In genomic region chr13:91405240-91405639, GRCh38 we compare ENCODE assay signal across 19 cellular contexts. TPM values are rescaled to one million over a fixed set of nuclear protein-coding genes. Genes with fewer than 3 reads are reported as not detected.
DNase-seq lines count a peak whose midpoint lies in the region; ATAC-seq and TF ChIP-seq lines count a peak whose summit lies in the region.
"Had no signal": no experiment of that assay in that cellular context is flagged by ENCODE, and none has a peak within 500 bp of the region (broad histone marks: within the 10 kb centered on the region; RNA-seq: fewer than 3 reads in every experiment).

No MANE protein-coding gene starts in this region.

- DNase-seq in activated CD4-positive, CD25-positive, alpha-beta regulatory T cell (lab: John Stamatoyannopoulos, UW): no peak
- DNase-seq in HFFc6 (no peak), NCI-H82 (lab: John Stamatoyannopoulos, UW) (no peak), WERI-Rb-1 (no peak)
- DNase-seq: activated CD4-positive, CD25-positive, alpha-beta regulatory T cell treated with anti-CD3 and anti-CD28 coated beads, Interleukin-2, amount 50 U/mL, for 72 hours; activated T-cell treated with anti-CD3 and anti-CD28 coated beads, Interleukin-2, amount 50 U/mL, for 48 hours; adrenal gland; COR-L47; heart right ventricle; left cardiac atrium; NCI-H1694; NCI-H524 treated with DMSO at 0.1 percent for 48 hours; Peyer's patch; stimulated activated CD4-positive, alpha-beta T cell treated with anti-CD3 and anti-CD28 coated beads, Interleukin-2, amount 100 ng/mL, for 24 hours had no signal

- TF ChIP-seq CTCF in HFFc6 (IDR thresholded peaks at IDR 0.05) (no peak), WERI-Rb-1 (IDR thresholded peaks at IDR 0.05; ENCODE audit: low read depth, low read length) (no peak)

- H3K9me3 ChIP-seq in WERI-Rb-1 (ENCODE audit: severe bottlenecking): no peaks in the 10 kb centered on the region
- H3K9me3 ChIP-seq: adrenal gland, heart right ventricle, Peyer's patch had no signal

- peaks cover 12% of the 10 kb centered on the region for H3K27me3 Mint-ChIP-seq in HFFc6 (ENCODE audit: insufficient read depth)

- H3K4me3 ChIP-seq in WERI-Rb-1 (ENCODE audit: low read depth, low read length): no peak overlapping the region
- H3K4me3 ChIP-seq: adrenal gland, heart right ventricle, Peyer's patch had no signal

- no peaks in the 10 kb centered on the region for H3K27me3 ChIP-seq in WERI-Rb-1 (ENCODE audit: insufficient read depth, low read depth, severe bottlenecking)
- H3K27me3 ChIP-seq: adrenal gland, Peyer's patch had no signal

- H3K27ac ChIP-seq in WERI-Rb-1: no peak overlapping the region
- H3K27ac ChIP-seq: adrenal gland, epithelial cell of prostate, heart right ventricle, Peyer's patch had no signal

- no peaks in the 10 kb centered on the region for H3K36me3 ChIP-seq in WERI-Rb-1
- H3K36me3 ChIP-seq: adrenal gland, heart right ventricle, Peyer's patch had no signal

- no peaks in the 10 kb centered on the region for H3K4me1 Mint-ChIP-seq in HFFc6 (ENCODE audit: low read depth)

- H3K27ac Mint-ChIP-seq in HFFc6: no peak overlapping the region

- H3K9me3 Mint-ChIP-seq in HFFc6: no peaks in the 10 kb centered on the region

- peak; percentile 60 for ATAC-seq in GM18511 (IDR thresholded peaks at IDR 0.05; ENCODE audit: unreplicated experiment)
- ATAC-seq in GM19467 (IDR thresholded peaks at IDR 0.05; ENCODE audit: unreplicated experiment): peak; percentile 47
- peak; percentile 85 for ATAC-seq in HG02798 (IDR thresholded peaks at IDR 0.05; ENCODE audit: poor library complexity, unreplicated experiment)
- peak; percentile 78 for ATAC-seq in HG03432 (IDR thresholded peaks at IDR 0.05; ENCODE audit: unreplicated experiment)
- ATAC-seq: heart right ventricle, left cardiac atrium had no signal

- H3K4me3 Mint-ChIP-seq in HFFc6: no peak overlapping the region

- no peaks in the 10 kb centered on the region for H3K36me3 Mint-ChIP-seq in HFFc6 (ENCODE audit: low read depth)

RNA-seq across cellular contexts. Expression of gene GPC5, which starts 6.8 kb away (rescaled TPM):
- under 1 TPM in 1 of 6 experiments, not detected in 5; 0.06 TPM for total RNA-seq in HFFc6 (2021; fragmentation: NEBNext Ultra II Directional; extraction: Animal tissue kit (Norgen Biotek cat#: 25700))

RNA-seq across cellular contexts. Expression of gene MIR17HG, which starts 57.8 kb away (rescaled TPM):
- 1 to 10 TPM in 1 of 6 experiments, under 1 TPM in 5; 0.40 to 1.1 (median 0.90) TPM for total RNA-seq in HFFc6 (2021; fragmentation: NEBNext Ultra II Directional; extraction: Animal tissue kit (Norgen Biotek cat#: 25700))
